Comparison of ENCODE assay signal across 15 cellular contexts in the genomic region with DNA sequence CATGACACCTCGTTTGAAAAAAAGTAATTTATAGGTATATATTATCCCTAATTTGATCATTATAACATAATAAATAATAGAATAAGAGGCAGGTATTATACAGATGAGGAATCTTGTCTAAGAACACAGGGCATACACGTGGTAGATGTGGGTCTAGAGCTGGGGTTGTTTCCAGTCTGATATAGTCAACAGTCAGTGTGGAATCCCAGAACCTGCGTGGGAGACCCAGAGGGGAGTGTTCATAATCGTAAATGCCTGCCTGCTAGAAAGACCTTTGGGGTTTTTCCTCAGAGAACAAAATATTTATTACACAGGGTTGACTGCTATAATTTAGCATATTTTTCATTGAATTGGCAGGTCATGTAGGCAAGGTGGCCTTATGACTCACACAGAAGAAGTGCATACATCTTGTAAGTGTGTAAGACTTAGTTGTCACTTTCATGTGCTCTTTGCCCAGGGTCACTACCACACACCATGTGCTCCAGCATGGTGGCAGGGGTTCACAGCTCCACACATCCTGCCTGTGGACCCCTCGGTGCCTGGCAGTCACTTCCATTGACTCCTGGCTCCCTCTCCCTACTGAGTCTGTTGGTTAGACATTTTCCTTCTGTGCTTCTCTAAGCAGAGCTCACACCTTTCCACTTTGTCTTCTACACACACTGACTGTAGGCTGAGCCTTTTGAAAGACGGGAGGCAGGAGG.
DNase-seq lines count a peak whose midpoint lies in the region; ATAC-seq and TF ChIP-seq lines count a peak whose summit lies in the region.
"Had no signal": no experiment of that assay in that cellular context is flagged by ENCODE, and none has a peak within 500 bp of the region (broad histone marks: within the 10 kb centered on the region; RNA-seq: fewer than 3 reads in every experiment).

No MANE protein-coding gene starts in this region.

- POLR2A ChIA-PET in CD4-positive, alpha-beta memory T cell (lab: Charles Lee; ENCODE audit: partially characterized antibody): interaction anchor here (0.9 to 22.0 kb wide), 8 partner anchors 17 to 184 kb away, joined by 3 to 675 read pairs (median 12); a partner anchor contains a TSS
- POLR2A ChIA-PET in activated B cell treated with CpG ODN at 0.5 μM for 24 hours (lab: Charles Lee): interaction anchor here (0.6 to 1.5 kb wide), 5 partner anchors 10 to 166 kb away, joined by 3 to 4 read pairs (median 3); no protein-coding TSS in a partner anchor

- H3K36me3 ChIP-seq in CD4-positive, alpha-beta memory T cell (ENCODE audit: insufficient read depth, low read length): no peaks in the 10 kb centered on the region
- no peaks in the 10 kb centered on the region for H3K36me3 ChIP-seq in gastroesophageal sphincter
- H3K36me3 ChIP-seq: left ventricle myocardium inferior, spleen, WERI-Rb-1 had no signal

- 58% methylated on average over 6 of the region's 6 CpGs for WGBS in gastroesophageal sphincter (ENCODE audit: low coverage in 1 of 2), 2 donors

- H3K9me3 Mint-ChIP-seq in CD4-positive, alpha-beta memory T cell: peaks cover 0 to 2% (median 0%) of the 10 kb centered on the region in 8 donors
- no peaks in the 10 kb centered on the region for H3K9me3 Mint-ChIP-seq in activated B cell treated with CpG ODN at 0.5 μM for 24 hours
- H3K9me3 Mint-ChIP-seq in activated T-helper 2 cell treated with anti-CD3 and anti-CD28 coated beads, Interferon-gamma antibody, Interleukin-2, Interleukin-4, amounts not matched to agents 10 μg/mL and 5 μg/mL and 100 μg/mL, durations not matched to agents 14 hours and 24 hours and 36 hours: no peaks in the 10 kb centered on the region
- H3K9me3 Mint-ChIP-seq: GM23338 had no signal

- no peak overlapping the region for H3K4me3 ChIP-seq in CD4-positive, alpha-beta memory T cell (ENCODE audit: low read length in 2 of 2)
- H3K4me3 ChIP-seq in gastroesophageal sphincter: no peak overlapping the region
- H3K4me3 ChIP-seq: GM23338, left ventricle myocardium inferior, spleen had no signal

- CTCF ChIA-PET in CD4-positive, alpha-beta memory T cell (lab: Charles Lee; ENCODE audit: partially characterized antibody): interaction anchor here (0.6 to 16.0 kb wide), 5 partner anchors 60 to 208 kb away, joined by 3 to 424 read pairs (median 3); no protein-coding TSS in a partner anchor
- CTCF ChIA-PET in activated B cell treated with CpG ODN at 0.5 μM for 24 hours (lab: Charles Lee): interaction anchor here (1.0 to 1.6 kb wide), 5 partner anchors 20 to 209 kb away, joined by 3 to 5 read pairs (median 3); no protein-coding TSS in a partner anchor

- H3K9me3 ChIP-seq in CD4-positive, alpha-beta memory T cell (ENCODE audit: control insufficient read depth in 1 of 2, low read length in 2 of 2): no peaks in the 10 kb centered on the region
- H3K9me3 ChIP-seq in gastroesophageal sphincter: no peaks in the 10 kb centered on the region
- H3K9me3 ChIP-seq: left ventricle myocardium inferior, spleen had no signal

- peak overlapping the region; percentile 2 for H3K27ac ChIP-seq in CD4-positive, alpha-beta memory T cell (ENCODE audit: low read depth, low read length)
- H3K27ac ChIP-seq in gastroesophageal sphincter: no peak overlapping the region
- H3K27ac ChIP-seq: left ventricle myocardium inferior, WERI-Rb-1 had no signal

- intact Hi-C loops in CD4-positive, alpha-beta memory T cell (cut with micrococcal nuclease): loop anchor here (5.0 kb wide), 1 partner anchor 423 kb away; no protein-coding TSS in a partner anchor
- intact Hi-C loops in activated B cell treated with CpG ODN at 0.5 μM for 24 hours (cut with micrococcal nuclease): loop anchor here (5.0 to 10.0 kb wide), 2 partner anchors 143 to 855 kb away; no protein-coding TSS in a partner anchor
- intact Hi-C loops in activated T-helper 2 cell treated with anti-CD3 and anti-CD28 coated beads, Interferon-gamma antibody, Interleukin-2, Interleukin-4, amounts not matched to agents 10 μg/mL and 5 μg/mL and 100 μg/mL, durations not matched to agents 14 hours and 24 hours and 36 hours (cut with micrococcal nuclease): loop anchor here (1.0 to 2.0 kb wide), 5 partner anchors 53 to 188 kb away; no protein-coding TSS in a partner anchor

- no peaks in the 10 kb centered on the region for H3K27me3 Mint-ChIP-seq in CD4-positive, alpha-beta memory T cell
- no peaks in the 10 kb centered on the region for H3K27me3 Mint-ChIP-seq in activated B cell treated with CpG ODN at 0.5 μM for 24 hours
- no peaks in the 10 kb centered on the region for H3K27me3 Mint-ChIP-seq in activated T-helper 2 cell treated with anti-CD3 and anti-CD28 coated beads, Interferon-gamma antibody, Interleukin-2, Interleukin-4, amounts not matched to agents 10 μg/mL and 5 μg/mL and 100 μg/mL, durations not matched to agents 14 hours and 24 hours and 36 hours (ENCODE audit: low read depth)

- no peak for TF ChIP-seq POLR2A in gastroesophageal sphincter (IDR thresholded peaks at IDR 0.05)

- no peaks in the 10 kb centered on the region for H3K27me3 ChIP-seq in CD4-positive, alpha-beta memory T cell (ENCODE audit: insufficient read depth, low read length)
- peaks cover 14% of the 10 kb centered on the region for H3K27me3 ChIP-seq in gastroesophageal sphincter
- H3K27me3 ChIP-seq: spleen had no signal

- TF ChIP-seq CTCF in activated B cell treated with CpG ODN at 0.5 μM for 24 hours (IDR thresholded peaks at IDR 0.05): no peak
- TF ChIP-seq CTCF in gastroesophageal sphincter (IDR thresholded peaks at IDR 0.05): no peak

- no peak for TF ChIP-seq EP300 in gastroesophageal sphincter (IDR thresholded peaks at IDR 0.05)

- DNase-seq in CD4-positive, alpha-beta memory T cell: no peak
- DNase-seq in activated B cell treated with CpG ODN at 0.5 μM for 24 hours (no peak), DMS 273 (lab: John Stamatoyannopoulos, UW; ENCODE audit: unreplicated experiment) (no peak), LoVo (ENCODE audit: low spot score) (no peak), midbrain (lab: John Stamatoyannopoulos, UW) (no peak)
- no peak for DNase-seq in activated T-helper 2 cell treated with anti-CD3 and anti-CD28 coated beads, Interferon-gamma antibody, Interleukin-2, Interleukin-4, amounts not matched to agents 10 μg/mL and 5 μg/mL and 100 μg/mL, durations not matched to agents 14 hours and 24 hours and 36 hours (ENCODE audit: low spot score)
- DNase-seq in stimulated activated CD4-positive, alpha-beta T cell treated with anti-CD3 and anti-CD28 coated beads, Interleukin-1b, Interleukin-23, amount 100 ng/mL, for 48 hours: peak; percentile 68
- DNase-seq: DMS153, left ventricle myocardium inferior, MV-4-11, NCI-H82, spleen, WERI-Rb-1 had no signal

- peak overlapping the region; percentile 0 to 92 (median 89) for H3K27ac Mint-ChIP-seq in CD4-positive, alpha-beta memory T cell
- H3K27ac Mint-ChIP-seq in activated B cell treated with CpG ODN at 0.5 μM for 24 hours: peak overlapping the region; percentile 47
- peak overlapping the region; percentile 92 for H3K27ac Mint-ChIP-seq in activated T-helper 2 cell treated with anti-CD3 and anti-CD28 coated beads, Interferon-gamma antibody, Interleukin-2, Interleukin-4, amounts not matched to agents 10 μg/mL and 5 μg/mL and 100 μg/mL, durations not matched to agents 14 hours and 24 hours and 36 hours
- H3K27ac Mint-ChIP-seq: GM23338 had no signal

- H3K4me3 Mint-ChIP-seq in CD4-positive, alpha-beta memory T cell: peak overlapping the region in 5 of 8 donors; percentile 1 to 63 (median 10)
- H3K4me3 Mint-ChIP-seq in activated B cell treated with CpG ODN at 0.5 μM for 24 hours: no peak overlapping the region
- peak overlapping the region; percentile 1 for H3K4me3 Mint-ChIP-seq in activated T-helper 2 cell treated with anti-CD3 and anti-CD28 coated beads, Interferon-gamma antibody, Interleukin-2, Interleukin-4, amounts not matched to agents 10 μg/mL and 5 μg/mL and 100 μg/mL, durations not matched to agents 14 hours and 24 hours and 36 hours (ENCODE audit: low read depth)
- H3K4me3 Mint-ChIP-seq: GM23338 had no signal

- H3K4me1 ChIP-seq in CD4-positive, alpha-beta memory T cell (ENCODE audit: insufficient read depth, low read length): peaks cover 99% of the 10 kb centered on the region
- no peaks in the 10 kb centered on the region for H3K4me1 ChIP-seq in gastroesophageal sphincter

- H3K36me3 Mint-ChIP-seq in CD4-positive, alpha-beta memory T cell: no peaks in the 10 kb centered on the region
- H3K36me3 Mint-ChIP-seq in activated B cell treated with CpG ODN at 0.5 μM for 24 hours (ENCODE audit: low read depth): no peaks in the 10 kb centered on the region
- peaks cover 4% of the 10 kb centered on the region for H3K36me3 Mint-ChIP-seq in activated T-helper 2 cell treated with anti-CD3 and anti-CD28 coated beads, Interferon-gamma antibody, Interleukin-2, Interleukin-4, amounts not matched to agents 10 μg/mL and 5 μg/mL and 100 μg/mL, durations not matched to agents 14 hours and 24 hours and 36 hours (ENCODE audit: low read depth)

- peaks cover 78 to 100% (median 89%) of the 10 kb centered on the region in 4 donors for H3K4me1 Mint-ChIP-seq in CD4-positive, alpha-beta memory T cell
- peaks cover 78% of the 10 kb centered on the region for H3K4me1 Mint-ChIP-seq in activated B cell treated with CpG ODN at 0.5 μM for 24 hours
- peaks cover 93% of the 10 kb centered on the region for H3K4me1 Mint-ChIP-seq in activated T-helper 2 cell treated with anti-CD3 and anti-CD28 coated beads, Interferon-gamma antibody, Interleukin-2, Interleukin-4, amounts not matched to agents 10 μg/mL and 5 μg/mL and 100 μg/mL, durations not matched to agents 14 hours and 24 hours and 36 hours (ENCODE audit: low read depth)

- ATAC-seq in activated B cell treated with CpG ODN at 0.5 μM for 24 hours (ENCODE audit: low read depth) (no peak), gastroesophageal sphincter (no peak)
- ATAC-seq: GM23338 had no signal
